In the genomic region with DNA sequence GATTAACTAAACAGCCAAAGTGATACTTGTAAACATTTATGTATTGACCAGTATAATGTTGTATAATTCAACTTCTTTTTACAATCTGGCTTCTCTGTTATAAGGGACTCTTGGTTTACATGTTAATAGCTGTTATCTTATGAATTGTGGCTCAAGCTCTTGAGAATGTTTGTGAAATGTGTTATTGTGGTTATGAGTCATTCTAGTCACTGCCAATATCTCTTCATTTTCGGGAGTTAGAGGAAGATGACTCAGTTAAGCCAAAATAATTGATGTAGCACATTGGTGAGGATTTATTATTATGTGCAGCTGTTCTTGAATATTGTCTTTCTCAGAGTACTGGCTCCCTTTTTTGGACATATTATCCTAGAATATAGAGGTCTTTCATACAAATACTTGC, we compare ENCODE assay signal across 9 cellular contexts.
DNase-seq lines count a peak whose midpoint lies in the region; ATAC-seq, FAIRE-seq and TF ChIP-seq lines count a peak whose summit lies in the region.
"Had no signal": no experiment of that assay in that cellular context is flagged by ENCODE, and none has a peak within 500 bp of the region (broad histone marks: within the 10 kb centered on the region; RNA-seq: fewer than 3 reads in every experiment).

No MANE protein-coding gene starts in this region.

- ATAC-seq in GM19468 (IDR thresholded peaks at IDR 0.05; ENCODE audit: extremely low read depth, unreplicated experiment) (peak; percentile 93), HG03442 (IDR thresholded peaks at IDR 0.05; ENCODE audit: unreplicated experiment) (peak; percentile 94)

- FAIRE-seq in astrocyte (lab: Jason Lieb, UNC), result peak; percentile 99

- H3K9me3 ChIP-seq in BLaER1 treated with 17β-estradiol and CSF1 and Interleukin-3, amounts not matched to agents 10 nM and 100 nM (replicated peaks in 1 of 11), result no peaks in the 10 kb centered on the region
- no peaks in the 10 kb centered on the region for H3K9me3 ChIP-seq in astrocyte (ENCODE audit: insufficient read depth, low read depth, low read length)

- H3K4me2 ChIP-seq in BLaER1 treated with 17β-estradiol and CSF1 and Interleukin-3, amounts not matched to agents 10 nM and 100 nM, result peak overlapping the region in 8 of 11 experiments; percentile 4 to 63 (median 48); a peak in 10 of 22 replicates
- H3K4me2 ChIP-seq in astrocyte (ENCODE audit: low read length), result peak overlapping the region; percentile 56

- peak overlapping the region in 7 of 11 experiments; percentile 12 to 52 (median 36); a peak in 8 of 22 replicates for H3K27ac ChIP-seq in BLaER1 treated with 17β-estradiol and CSF1 and Interleukin-3, amounts not matched to agents 10 nM and 100 nM
- H3K27ac ChIP-seq in astrocyte (ENCODE audit: low read depth, low read length), result peak overlapping the region; percentile 31

- DNase-seq in astrocyte (ENCODE audit: low read depth), result peak; percentile 98
- peak; percentile 82 for DNase-seq in retinal pigment epithelial cell (ENCODE audit: low read depth)
- DNase-seq in NCI-H748 (lab: John Stamatoyannopoulos, UW; ENCODE audit: unreplicated experiment), result no peak
- DNase-seq in mucosa of gallbladder (ENCODE audit: low spot score), result no peak
- no peak for DNase-seq in activated naive CD8-positive, alpha-beta T cell treated with anti-CD3 and anti-CD28 coated beads for 36 hours

- no peak overlapping the region for H3K4me3 ChIP-seq in BLaER1 treated with 17β-estradiol and CSF1 and Interleukin-3, amounts not matched to agents 10 nM and 100 nM
- H3K4me3 ChIP-seq in astrocyte (ENCODE audit: insufficient read depth, low read depth, low read length) (no peak overlapping the region), retinal pigment epithelial cell (ENCODE audit: low read length) (no peak overlapping the region)

- H3K36me3 ChIP-seq in BLaER1 treated with 17β-estradiol and CSF1 and Interleukin-3, amounts not matched to agents 10 nM and 100 nM, result no peaks in the 10 kb centered on the region
- H3K36me3 ChIP-seq in astrocyte (ENCODE audit: insufficient read depth, low read length), result no peaks in the 10 kb centered on the region

- H4K20me1 ChIP-seq in BLaER1 treated with 17β-estradiol and CSF1 and Interleukin-3, amounts not matched to agents 10 nM and 100 nM, result no peaks in the 10 kb centered on the region
- no peaks in the 10 kb centered on the region for H4K20me1 ChIP-seq in astrocyte (ENCODE audit: insufficient read depth, low read length)

- TF ChIP-seq CTCF in astrocyte (IDR thresholded peaks at IDR 0.05; ENCODE audit: insufficient read depth, low read depth, low read length) (no peak), retinal pigment epithelial cell (conservative IDR thresholded peaks at IDR 0.05; ENCODE audit: low read depth, low read length) (no peak)

- no peak overlapping the region for H3K4me3 Mint-ChIP-seq in astrocyte (ENCODE audit: unreplicated experiment)
- H3K4me3 Mint-ChIP-seq in activated naive CD8-positive, alpha-beta T cell treated with anti-CD3 and anti-CD28 coated beads for 36 hours, result no peak overlapping the region
- H3K4me3 Mint-ChIP-seq: dendritic cell treated with granulocyte-macrophage colony-stimulating factor and Interleukin-4, amounts not matched to agents 40 ng/mL and 50 ng/mL, for 4 days had no signal

- peak overlapping the region; percentile 60 for H3K27ac Mint-ChIP-seq in astrocyte (ENCODE audit: unreplicated experiment)
- H3K27ac Mint-ChIP-seq in activated naive CD8-positive, alpha-beta T cell treated with anti-CD3 and anti-CD28 coated beads for 36 hours, result no peak overlapping the region
- H3K27ac Mint-ChIP-seq: dendritic cell treated with granulocyte-macrophage colony-stimulating factor and Interleukin-4, amounts not matched to agents 40 ng/mL and 50 ng/mL, for 4 days had no signal

- no peak overlapping the region for H2AFZ ChIP-seq in astrocyte (ENCODE audit: low read depth, low read length)

- H3K4me1 ChIP-seq in BLaER1 treated with 17β-estradiol and CSF1 and Interleukin-3, amounts not matched to agents 10 nM and 100 nM, result peaks cover 0 to 32% (median 20%) of the 10 kb centered on the region in 10 experiments; a peak in 14 of 20 replicates
- peaks cover 20% of the 10 kb centered on the region for H3K4me1 ChIP-seq in astrocyte (ENCODE audit: insufficient read depth, low read length)

- no peak overlapping the region for H3K9ac ChIP-seq in BLaER1 treated with 17β-estradiol and CSF1 and Interleukin-3, amounts not matched to agents 10 nM and 100 nM
- no peak overlapping the region for H3K9ac ChIP-seq in astrocyte (ENCODE audit: low read length)

- H3K36me3 Mint-ChIP-seq in astrocyte (ENCODE audit: low read depth, unreplicated experiment), result no peaks in the 10 kb centered on the region
- H3K36me3 Mint-ChIP-seq in activated naive CD8-positive, alpha-beta T cell treated with anti-CD3 and anti-CD28 coated beads for 36 hours, result no peaks in the 10 kb centered on the region

- H3K4me1 Mint-ChIP-seq in astrocyte (ENCODE audit: low read depth, unreplicated experiment), result peaks cover 22% of the 10 kb centered on the region
- peaks cover 3% of the 10 kb centered on the region for H3K4me1 Mint-ChIP-seq in activated naive CD8-positive, alpha-beta T cell treated with anti-CD3 and anti-CD28 coated beads for 36 hours

- peaks cover 0 to 89% (median 0%) of the 10 kb centered on the region in 11 experiments; a peak in 6 of 22 replicates for H3K27me3 ChIP-seq in BLaER1 treated with 17β-estradiol and CSF1 and Interleukin-3, amounts not matched to agents 10 nM and 100 nM
- peaks cover 2% of the 10 kb centered on the region for H3K27me3 ChIP-seq in astrocyte (ENCODE audit: insufficient read depth, low read length)

- peaks cover 3% of the 10 kb centered on the region for H3K9me3 Mint-ChIP-seq in astrocyte (ENCODE audit: unreplicated experiment)
- peaks cover 2% of the 10 kb centered on the region for H3K9me3 Mint-ChIP-seq in activated naive CD8-positive, alpha-beta T cell treated with anti-CD3 and anti-CD28 coated beads for 36 hours
- H3K9me3 Mint-ChIP-seq: dendritic cell treated with granulocyte-macrophage colony-stimulating factor and Interleukin-4, amounts not matched to agents 40 ng/mL and 50 ng/mL, for 4 days had no signal

- H3K27me3 Mint-ChIP-seq in astrocyte (ENCODE audit: low read depth, unreplicated experiment), result no peaks in the 10 kb centered on the region
- H3K27me3 Mint-ChIP-seq in activated naive CD8-positive, alpha-beta T cell treated with anti-CD3 and anti-CD28 coated beads for 36 hours, result no peaks in the 10 kb centered on the region
- H3K27me3 Mint-ChIP-seq: dendritic cell treated with granulocyte-macrophage colony-stimulating factor and Interleukin-4, amounts not matched to agents 40 ng/mL and 50 ng/mL, for 4 days had no signal

- no peaks in the 10 kb centered on the region for H3K79me2 ChIP-seq in astrocyte (ENCODE audit: insufficient read depth, low read length)

Comparison
In these comparisons a context has a peak if more than half of its experiments do, and no peak if none do; other contexts are left out.
1. DNase-seq: peak in astrocyte (single experiment) and retinal pigment epithelial cell (single experiment); none in NCI-H748 (single experiment), mucosa of gallbladder (single experiment) and activated naive CD8-positive, alpha-beta T cell treated with anti-CD3 and anti-CD28 coated beads for 36 hours (single experiment).